Comparison of ENCODE assay signal across 1 cellular context in genomic region chr11:129278586-129279319, GRCh38.
TF ChIP-seq lines count a peak whose summit lies in the region.

No MANE protein-coding gene starts in this region.

TF ChIP-seq in GM12878, 131 proteins besides CTCF, POLR2A, EP300 and RAD21 (continued from another document):
- no peak for TF ChIP-seq REST (IDR thresholded peaks at IDR 0.05; ENCODE audit: low read depth, low read length)
- 0 out of 2 replicates have a peak, but pooled peaks have one; percentile 44 for TF ChIP-seq NR2F1 (conservative IDR thresholded peaks at IDR 0.05)
- TF ChIP-seq RFX5 (IDR thresholded peaks at IDR 0.05; ENCODE audit: low read depth, low read length), result no peak
- no peak for TF ChIP-seq JUND (IDR thresholded peaks at IDR 0.05; ENCODE audit: low read depth, low read length)
- no peak for TF ChIP-seq BMI1 (IDR thresholded peaks at IDR 0.05; ENCODE audit: borderline replicate concordance)
- no peak for TF ChIP-seq PAX5 (IDR thresholded peaks at IDR 0.05; ENCODE audit: borderline replicate concordance, low read depth, low read length)
- TF ChIP-seq CHD4 (IDR thresholded peaks at IDR 0.05), result no peak
- peak in 1 of 2 experiments; percentile 26; a peak in 1 of 4 replicates for TF ChIP-seq BHLHE40 (IDR thresholded peaks at IDR 0.05; ENCODE audit: borderline replicate concordance in 1 of 2, low read depth in 2 of 2, low read length in 1 of 2)
- TF ChIP-seq RUNX3 (IDR thresholded peaks at IDR 0.05; ENCODE audit: low read length), result no peak
- no peak for TF ChIP-seq TAF1 (IDR thresholded peaks at IDR 0.05; ENCODE audit: borderline replicate concordance, low read depth, low read length)
- no peak for TF ChIP-seq YBX1 (IDR thresholded peaks at IDR 0.05)
- TF ChIP-seq IKZF1 (conservative IDR thresholded peaks at IDR 0.05), result peak; percentile 50
- no peak for TF ChIP-seq JUNB (IDR thresholded peaks at IDR 0.05)
- no peak for TF ChIP-seq MLLT1 (IDR thresholded peaks at IDR 0.05)
- no peak for TF ChIP-seq ZBTB4 (CRISPR knock-in tag; IDR thresholded peaks at IDR 0.05)
- no peak for TF ChIP-seq E2F8 (IDR thresholded peaks at IDR 0.05; ENCODE audit: low read depth, partially characterized antibody)
- no peak for TF ChIP-seq TBL1XR1 (IDR thresholded peaks at IDR 0.05; ENCODE audit: low read depth, low read length)
- no peak for TF ChIP-seq NFYA (IDR thresholded peaks at IDR 0.05; ENCODE audit: borderline replicate concordance, low read depth, low read length)
- TF ChIP-seq, protein P1, sequence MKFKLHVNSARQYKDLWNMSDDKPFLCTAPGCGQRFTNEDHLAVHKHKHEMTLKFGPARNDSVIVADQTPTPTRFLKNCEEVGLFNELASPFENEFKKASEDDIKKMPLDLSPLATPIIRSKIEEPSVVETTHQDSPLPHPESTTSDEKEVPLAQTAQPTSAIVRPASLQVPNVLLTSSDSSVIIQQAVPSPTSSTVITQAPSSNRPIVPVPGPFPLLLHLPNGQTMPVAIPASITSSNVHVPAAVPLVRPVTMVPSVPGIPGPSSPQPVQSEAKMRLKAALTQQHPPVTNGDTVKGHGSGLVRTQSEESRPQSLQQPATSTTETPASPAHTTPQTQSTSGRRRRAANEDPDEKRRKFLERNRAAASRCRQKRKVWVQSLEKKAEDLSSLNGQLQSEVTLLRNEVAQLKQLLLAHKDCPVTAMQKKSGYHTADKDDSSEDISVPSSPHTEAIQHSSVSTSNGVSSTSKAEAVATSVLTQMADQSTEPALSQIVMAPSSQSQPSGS (IDR thresholded peaks at IDR 0.05; ENCODE audit: low read length), result no peak
- no peak for TF ChIP-seq RCOR1 (conservative IDR thresholded peaks at IDR 0.05; ENCODE audit: low read depth, low read length)
- TF ChIP-seq IRF4 (IDR thresholded peaks at IDR 0.05; ENCODE audit: low read depth, low read length), result no peak
- no peak for TF ChIP-seq TARDBP (IDR thresholded peaks at IDR 0.05; ENCODE audit: borderline replicate concordance)
- no peak for TF ChIP-seq ZNF384 (IDR thresholded peaks at IDR 0.05; ENCODE audit: borderline replicate concordance, low read depth, low read length)
- TF ChIP-seq, protein P2, sequence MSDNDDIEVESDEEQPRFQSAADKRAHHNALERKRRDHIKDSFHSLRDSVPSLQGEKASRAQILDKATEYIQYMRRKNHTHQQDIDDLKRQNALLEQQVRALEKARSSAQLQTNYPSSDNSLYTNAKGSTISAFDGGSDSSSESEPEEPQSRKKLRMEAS (IDR thresholded peaks at IDR 0.05; ENCODE audit: low read depth, low read length), result no peak
- TF ChIP-seq HDAC2 (IDR thresholded peaks at IDR 0.05), result no peak
- no peak for TF ChIP-seq ETV6 (conservative IDR thresholded peaks at IDR 0.05 in 1 of 2, IDR thresholded peaks at IDR 0.05 in 1 of 2; ENCODE audit: borderline replicate concordance in 1 of 2, low read depth in 1 of 2)
- no peak for TF ChIP-seq SP1 (IDR thresholded peaks at IDR 0.05; ENCODE audit: low read depth, low read length)
- TF ChIP-seq CUX1 (IDR thresholded peaks at IDR 0.05; ENCODE audit: insufficient replicate concordance, low read depth, low read length), result no peak
- TF ChIP-seq, protein P3, sequence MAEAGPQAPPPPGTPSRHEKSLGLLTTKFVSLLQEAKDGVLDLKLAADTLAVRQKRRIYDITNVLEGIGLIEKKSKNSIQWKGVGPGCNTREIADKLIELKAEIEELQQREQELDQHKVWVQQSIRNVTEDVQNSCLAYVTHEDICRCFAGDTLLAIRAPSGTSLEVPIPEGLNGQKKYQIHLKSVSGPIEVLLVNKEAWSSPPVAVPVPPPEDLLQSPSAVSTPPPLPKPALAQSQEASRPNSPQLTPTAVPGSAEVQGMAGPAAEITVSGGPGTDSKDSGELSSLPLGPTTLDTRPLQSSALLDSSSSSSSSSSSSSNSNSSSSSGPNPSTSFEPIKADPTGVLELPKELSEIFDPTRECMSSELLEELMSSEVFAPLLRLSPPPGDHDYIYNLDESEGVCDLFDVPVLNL (IDR thresholded peaks at IDR 0.05; ENCODE audit: low read depth, low read length), result no peak
TF ChIP-seq in GM12878: peak in this region for 5.
